In genomic region chr4:151169223-151169622, GRCh38 we compare ENCODE assay signal across 10 cellular contexts.
DNase-seq lines count a peak whose midpoint lies in the region; ATAC-seq, FAIRE-seq and TF ChIP-seq lines count a peak whose summit lies in the region.
"Had no signal": no experiment of that assay in that cellular context is flagged by ENCODE, and none has a peak within 500 bp of the region (broad histone marks: within the 10 kb centered on the region; RNA-seq: fewer than 3 reads in every experiment).

No MANE protein-coding gene starts in this region.

- H3K9ac ChIP-seq in endodermal cell (ENCODE audit: extremely low read depth, low read length, poor library complexity, severe bottlenecking), result no peak overlapping the region
- H3K9ac ChIP-seq: KMS-11 had no signal

- peaks cover 2% of the 10 kb centered on the region for H3K36me3 ChIP-seq in bronchial epithelial cell (ENCODE audit: control insufficient read depth, insufficient read depth, low read length)
- peaks cover 21% of the 10 kb centered on the region for H3K36me3 ChIP-seq in endodermal cell (ENCODE audit: control insufficient read depth, insufficient read depth, low read length)
- no peaks in the 10 kb centered on the region for H3K36me3 ChIP-seq in prostate gland
- H3K36me3 ChIP-seq in naive thymus-derived CD4-positive, alpha-beta T cell (ENCODE audit: control insufficient read depth in 2 of 3, insufficient read depth in 3 of 3, low read length in 3 of 3), result no peaks in the 10 kb centered on the region

- CTCF ChIA-PET in naive thymus-derived CD4-positive, alpha-beta T cell (lab: Charles Lee), result no interaction called here

- peaks cover 35% of the 10 kb centered on the region for H3K4me1 Mint-ChIP-seq in endodermal cell
- H3K4me1 Mint-ChIP-seq in naive thymus-derived CD4-positive, alpha-beta T cell, result peaks cover 0 to 1% (median 0%) of the 10 kb centered on the region in 7 donors

- H3K27ac Mint-ChIP-seq in endodermal cell, result no peak overlapping the region
- no peak overlapping the region for H3K27ac Mint-ChIP-seq in naive thymus-derived CD4-positive, alpha-beta T cell

- H3K4me3 Mint-ChIP-seq in endodermal cell, result no peak overlapping the region
- no peak overlapping the region for H3K4me3 Mint-ChIP-seq in naive thymus-derived CD4-positive, alpha-beta T cell

- 88 to 94% methylated on average over 2 to 6 of the region's 7 CpGs for WGBS in endodermal cell (ENCODE audit: insufficient coverage in 1 of 2, insufficient read length in 1 of 2), 2 experiments
- 61% methylated on average over 7 of the region's 7 CpGs for WGBS in prostate gland

- peaks cover 8% of the 10 kb centered on the region for H3K9me3 ChIP-seq in endodermal cell (ENCODE audit: control insufficient read depth, low read length)
- no peaks in the 10 kb centered on the region for H3K9me3 ChIP-seq in prostate gland
- H3K9me3 ChIP-seq in naive thymus-derived CD4-positive, alpha-beta T cell (ENCODE audit: control insufficient read depth in 2 of 3, low read length in 3 of 3), result no peaks in the 10 kb centered on the region

- POLR2A ChIA-PET in naive thymus-derived CD4-positive, alpha-beta T cell (lab: Charles Lee), result no interaction called here

- H3K4me1 ChIP-seq in endodermal cell (ENCODE audit: control insufficient read depth, insufficient read depth, low read length), result peaks cover 9% of the 10 kb centered on the region
- H3K4me1 ChIP-seq in prostate gland (replicated peaks), result peaks cover 5% of the 10 kb centered on the region
- H3K4me1 ChIP-seq in naive thymus-derived CD4-positive, alpha-beta T cell (ENCODE audit: control insufficient read depth in 2 of 2, insufficient read depth in 2 of 2, low read length in 2 of 2), result no peaks in the 10 kb centered on the region

- no peak for TF ChIP-seq POLR2A in prostate gland (IDR thresholded peaks at IDR 0.05)

- peaks cover 42% of the 10 kb centered on the region for H3K36me3 Mint-ChIP-seq in endodermal cell (ENCODE audit: low read depth)
- H3K36me3 Mint-ChIP-seq in naive thymus-derived CD4-positive, alpha-beta T cell, result no peaks in the 10 kb centered on the region

- H3K27ac ChIP-seq in endodermal cell (ENCODE audit: low read depth, low read length) (no peak overlapping the region), prostate gland (no peak overlapping the region)
- no peak overlapping the region for H3K27ac ChIP-seq in naive thymus-derived CD4-positive, alpha-beta T cell (ENCODE audit: low read depth, low read length)
- H3K27ac ChIP-seq: KMS-11 had no signal

- FAIRE-seq in bronchial epithelial cell (lab: Jason Lieb, UNC), result peak; percentile 66
- FAIRE-seq: keratinocyte had no signal

- no peaks in the 10 kb centered on the region for H3K27me3 ChIP-seq in bronchial epithelial cell (ENCODE audit: control insufficient read depth, insufficient read depth, low read length)
- H3K27me3 ChIP-seq in endodermal cell (ENCODE audit: control insufficient read depth, insufficient read depth, low read length, poor library complexity, severe bottlenecking), result no peaks in the 10 kb centered on the region
- no peaks in the 10 kb centered on the region for H3K27me3 ChIP-seq in prostate gland (replicated peaks; ENCODE audit: insufficient read depth)
- H3K27me3 ChIP-seq in naive thymus-derived CD4-positive, alpha-beta T cell (ENCODE audit: control insufficient read depth in 2 of 2, insufficient read depth in 2 of 2, low read length in 2 of 2), result no peaks in the 10 kb centered on the region

- H3K4me3 ChIP-seq in bronchial epithelial cell (ENCODE audit: low read depth, low read length) (no peak overlapping the region), endodermal cell (ENCODE audit: low read length) (no peak overlapping the region), prostate gland (no peak overlapping the region)
- H3K4me3 ChIP-seq in naive thymus-derived CD4-positive, alpha-beta T cell (ENCODE audit: low read length), result no peak overlapping the region

- ATAC-seq in naive thymus-derived CD4-positive, alpha-beta T cell, result no peak

- H3K27me3 Mint-ChIP-seq in endodermal cell (ENCODE audit: insufficient read depth), result no peaks in the 10 kb centered on the region
- peaks cover 8 to 27% (median 14%) of the 10 kb centered on the region in 5 donors for H3K27me3 Mint-ChIP-seq in naive thymus-derived CD4-positive, alpha-beta T cell

- intact Hi-C loops in prostate gland (cut with DNase I), result no loop called here
- intact Hi-C loops in naive thymus-derived CD4-positive, alpha-beta T cell (cut with micrococcal nuclease), result no loop called here

- no peak for TF ChIP-seq CTCF in bronchial epithelial cell (IDR thresholded peaks at IDR 0.05; ENCODE audit: insufficient read depth, low read length, severe bottlenecking)
- TF ChIP-seq CTCF in endodermal cell (conservative IDR thresholded peaks at IDR 0.05), result no peak
- no peak for TF ChIP-seq CTCF in prostate gland (IDR thresholded peaks at IDR 0.05)

- DNase-seq in NCI-H1092 treated with DMSO at 0.1 percent for 48 hours (lab: John Stamatoyannopoulos, UW), result peak; percentile 95
- DNase-seq in bronchial epithelial cell (ENCODE audit: low read depth), result no peak
- DNase-seq in kidney tubule cell (ENCODE audit: low spot score), result peak; percentile 2
- DNase-seq in superior temporal gyrus (ENCODE audit: extremely low spot score), result peak; percentile 82
- DNase-seq in endodermal cell, result no peak
- no peak for DNase-seq in prostate gland (ENCODE audit: low spot score)
- no peak for DNase-seq in NCI-H1436 (lab: John Stamatoyannopoulos, UW)
- DNase-seq in naive thymus-derived CD4-positive, alpha-beta T cell, result no peak

- peaks cover 9% of the 10 kb centered on the region for H3K9me3 Mint-ChIP-seq in endodermal cell
- H3K9me3 Mint-ChIP-seq in naive thymus-derived CD4-positive, alpha-beta T cell, result peaks cover 0 to 3% (median 0%) of the 10 kb centered on the region in 11 donors

Comparison
In these comparisons a context has a peak if more than half of its experiments do, and no peak if none do; other contexts are left out.
1. DNase-seq: peak in NCI-H1092 treated with DMSO at 0.1 percent for 48 hours (single experiment), kidney tubule cell (single experiment) and superior temporal gyrus (single experiment); none in bronchial epithelial cell (single experiment), endodermal cell (single experiment), prostate gland (single experiment), NCI-H1436 (single experiment) and naive thymus-derived CD4-positive, alpha-beta T cell (0 of 9).